22 cellular contexts compared by ENCODE assay signal in genomic region chr16:27498916-27499658, GRCh38. TPM values are rescaled to one million over a fixed set of nuclear protein-coding genes. Genes with fewer than 3 reads are reported as not detected.
DNase-seq lines count a peak whose midpoint lies in the region; ATAC-seq, FAIRE-seq and TF ChIP-seq lines count a peak whose summit lies in the region.
"Had no signal": no experiment of that assay in that cellular context is flagged by ENCODE, and none has a peak within 500 bp of the region (broad histone marks: within the 10 kb centered on the region; RNA-seq: fewer than 3 reads in every experiment).

No MANE protein-coding gene starts in this region.

- no peak overlapping the region for H3K4me2 ChIP-seq in osteoblast (ENCODE audit: insufficient read depth, low read length)

- TF ChIP-seq POLR2A in H54 (IDR thresholded peaks at IDR 0.05; ENCODE audit: low read depth, low read length): no peak

- H3K36me3 ChIP-seq in heart right ventricle (peaks cover 0 to 100% (median 85%) of the 10 kb centered on the region in 9 donors), osteoblast (ENCODE audit: insufficient read depth, low read length) (peaks cover 86% of the 10 kb centered on the region)

- H3K27me3 ChIP-seq in heart right ventricle (no peaks in the 10 kb centered on the region), osteoblast (ENCODE audit: insufficient read depth, low read length) (no peaks in the 10 kb centered on the region)
- H3K27me3 ChIP-seq: adrenal gland, suprapubic skin, vagina had no signal

- H3K4me3 ChIP-seq in heart right ventricle (no peak overlapping the region), osteoblast (ENCODE audit: insufficient read depth, low read length) (no peak overlapping the region)
- H3K4me3 ChIP-seq: adrenal gland, suprapubic skin, vagina had no signal

- intact Hi-C loops in heart right ventricle (cut with DNase I): no loop called here

- no peaks in the 10 kb centered on the region for H3K79me2 ChIP-seq in osteoblast (ENCODE audit: insufficient read depth, low read length)

- H3K9me3 ChIP-seq in heart right ventricle: no peaks in the 10 kb centered on the region
- H3K9me3 ChIP-seq in osteoblast (ENCODE audit: low read depth, low read length): no peaks in the 10 kb centered on the region
- H3K9me3 ChIP-seq: adrenal gland, suprapubic skin, vagina had no signal

- TF ChIP-seq CTCF in D721Med (IDR thresholded peaks at IDR 0.05; ENCODE audit: insufficient read depth, missing control alignments) (no peak), heart right ventricle (IDR thresholded peaks at IDR 0.05) (no peak), osteoblast (IDR thresholded peaks at IDR 0.05; ENCODE audit: extremely low read depth, low read depth, low read length) (no peak)

- no peaks in the 10 kb centered on the region for H4K20me1 ChIP-seq in osteoblast (ENCODE audit: insufficient read depth, low read length)

- H3K4me1 ChIP-seq in heart right ventricle (peaks cover 0 to 14% (median 8%) of the 10 kb centered on the region in 9 donors), osteoblast (ENCODE audit: insufficient read depth, low read length) (no peaks in the 10 kb centered on the region)
- H3K4me1 ChIP-seq: adrenal gland, suprapubic skin, vagina had no signal

- DNase-seq in D721Med (ENCODE audit: insufficient read length, low spot score) (peak; percentile 63), NCI-H82 (lab: John Stamatoyannopoulos, UW) (peak; percentile 69), heart right ventricle (no peak), osteoblast (ENCODE audit: insufficient read length, low spot score, missing footprints) (peak; percentile 35), DMS153 (lab: John Stamatoyannopoulos, UW) (no peak), H54 (ENCODE audit: insufficient read length, low spot score) (no peak)
- no peak for DNase-seq in activated CD4-positive, alpha-beta T cell treated with anti-CD3 and anti-CD28 coated beads for 48 hours
- DNase-seq: activated CD8-positive, alpha-beta T cell treated with anti-CD3 and anti-CD28 coated beads, Interleukin-2, amount 10 ng/mL, durations not matched to agents 7 days and 5 days; activated gamma-delta T cell; activated T-cell treated with anti-CD3 and anti-CD28 coated beads, Interleukin-2, amount 50 U/mL, for 1 hour; H7; islet precursor cell; KG1; MV-4-11; NCI-H1930; NCI-H446 treated with DMSO at 0.1 percent for 48 hours; SIG-M5 had no signal

- FAIRE-seq in D721Med (lab: Jason Lieb, UNC): no peak
- no peak for FAIRE-seq in H54 (lab: Jason Lieb, UNC)
- FAIRE-seq: HTR-8/SVneo had no signal

- H3K27ac ChIP-seq in heart right ventricle (peak overlapping the region in 8 of 10 donors; percentile 42 to 85 (median 66)), osteoblast (ENCODE audit: low read depth, low read length) (no peak overlapping the region)
- H3K27ac ChIP-seq: suprapubic skin, vagina had no signal

- WGBS in heart right ventricle, 2 donors: 72 to 80% methylated on average over 14 of the region's 14 CpGs

- no peak overlapping the region for H2AFZ ChIP-seq in osteoblast (ENCODE audit: low read length)

- peak in 7 of 8 donors; percentile 7 to 57 (median 50) for ATAC-seq in heart right ventricle
- ATAC-seq: activated CD4-positive, CD25-positive, alpha-beta regulatory T cell treated with anti-CD3 and anti-CD28 coated beads, Interleukin-2, amount 50 U/mL, for 24 hours; activated CD8-positive, alpha-beta T cell treated with anti-CD3 and anti-CD28 coated beads, Interleukin-2, amount 10 ng/mL, durations not matched to agents 7 days and 5 days had no signal

RNA-seq across cellular contexts. Expression of gene GTF3C1, which starts 50.6 kb away (rescaled TPM):
- total RNA-seq in heart right ventricle (10 to 100 TPM; 48.1 to 84.5 (median 62.8) TPM), osteoblast (55.1 and 59.0 TPM in 2 replicates)
- polyA plus RNA-seq in heart right ventricle: 100 to 1,000 TPM in 1 of 2 donors, 10 to 100 TPM in 1; 53.0 to 133 TPM

RNA-seq across cellular contexts. Expression of gene KATNIP, which starts 50.9 kb away (rescaled TPM):
- 10 to 100 TPM in 9 of 10 donors, 1 to 10 TPM in 1; 8.6 to 25.0 (median 16.8) TPM for total RNA-seq in heart right ventricle
- polyA plus RNA-seq in heart right ventricle: 1 to 10 TPM; 5.9 to 6.0 TPM
- 30.8 and 32.7 TPM in 2 replicates for total RNA-seq in osteoblast

Comparison
In these comparisons a context has a peak if more than half of its experiments do, and no peak if none do; other contexts are left out.
1. DNase-seq: peak in D721Med (single experiment), NCI-H82 (single experiment) and osteoblast (single experiment); none in heart right ventricle (0 of 2), activated CD4-positive, alpha-beta T cell treated with anti-CD3 and anti-CD28 coated beads for 48 hours (single experiment), DMS153 (single experiment) and H54 (single experiment).